Comparison of ENCODE assay signal across 17 cellular contexts in the genomic region with DNA sequence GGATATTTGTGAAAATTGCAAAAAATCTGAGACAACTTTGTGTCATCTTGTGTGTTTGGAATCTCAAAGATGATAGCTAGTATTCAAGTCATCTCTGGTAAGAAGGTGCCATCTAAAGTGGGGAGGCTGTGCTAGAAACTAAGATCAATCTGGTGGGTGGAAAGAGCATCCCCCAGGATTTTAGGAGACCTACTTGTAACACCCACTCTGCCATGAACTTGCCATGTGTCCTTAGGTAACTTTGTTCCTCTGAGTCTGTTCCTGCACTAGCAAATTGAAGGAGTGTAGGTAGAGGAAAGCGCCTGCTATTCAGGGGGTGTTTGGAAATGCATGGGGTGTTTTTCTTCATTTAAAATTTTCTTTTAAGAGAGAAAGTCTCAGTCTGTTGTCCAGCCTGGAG. TPM values are rescaled to one million over a fixed set of nuclear protein-coding genes. Genes with fewer than 3 reads are reported as not detected.
A peak's percentile ranks its signal among the peaks of the same experiment; 100 is the strongest.
DNase-seq lines count a peak whose midpoint lies in the region; TF ChIP-seq lines count a peak whose summit lies in the region.
"Had no signal": no experiment of that assay in that cellular context is flagged by ENCODE, and none has a peak within 500 bp of the region (broad histone marks: within the 10 kb centered on the region; RNA-seq: fewer than 3 reads in every experiment).

No MANE protein-coding gene starts in this region.

- H3K36me3 Mint-ChIP-seq in osteocyte (ENCODE audit: unreplicated experiment): no peaks in the 10 kb centered on the region
- H3K36me3 Mint-ChIP-seq: CD4-positive, alpha-beta memory T cell had no signal

- H3K27me3 ChIP-seq in ascending aorta: no peaks in the 10 kb centered on the region
- H3K27me3 ChIP-seq in tibial artery: no peaks in the 10 kb centered on the region
- H3K27me3 ChIP-seq in PC-9 (ENCODE audit: insufficient read depth, low read depth): peaks cover 41% of the 10 kb centered on the region; the same call in 1 of the 2 replicates

- POLR2A ChIA-PET in PC-9 (lab: Charles Lee; ENCODE audit: unreplicated experiment): no interaction called here

- CTCF ChIA-PET in PC-9 (lab: Charles Lee): no interaction called here

- no peaks in the 10 kb centered on the region for H3K36me3 ChIP-seq in ascending aorta
- H3K36me3 ChIP-seq in tibial artery: no peaks in the 10 kb centered on the region
- H3K36me3 ChIP-seq in PC-9 (ENCODE audit: low read depth): no peaks in the 10 kb centered on the region
- H3K36me3 ChIP-seq: BLaER1 had no signal

- BruUV-seq in PC-9 (replicated peaks; lab: Mats Ljungman, UMichigan): no TSS peak

- no peaks in the 10 kb centered on the region for H3K9me2 ChIP-seq in PC-9 (ENCODE audit: insufficient read depth)

- H3K27ac ChIP-seq in ascending aorta: peak overlapping the region; percentile 66 to 74
- H3K27ac ChIP-seq in tibial artery: peak overlapping the region; percentile 20 to 63
- H3K27ac ChIP-seq in PC-9: no peak overlapping the region
- H3K27ac ChIP-seq: BLaER1, GM23248 had no signal

- peaks cover 17% of the 10 kb centered on the region for H3F3A ChIP-seq in PC-9 (ENCODE audit: insufficient read depth, low read depth)

- peaks cover 56% of the 10 kb centered on the region for H3K4me1 Mint-ChIP-seq in osteocyte (ENCODE audit: unreplicated experiment)

- DNase-seq in ascending aorta (ENCODE audit: low spot score in 2 of 2) (no peak), osteocyte (ENCODE audit: extremely low spot score, unreplicated experiment) (no peak), tibial artery (no peak), NCI-H446 (lab: John Stamatoyannopoulos, UW) (no peak), NCI-H1092 (lab: John Stamatoyannopoulos, UW) (no peak), PC-9 (no peak)
- DNase-seq: Calu3; CD4-positive, alpha-beta memory T cell; DMS79 treated with DMSO at 0.1 percent for 48 hours; GM23248; HCEC 1CT; HFFc6; IMR-90 had no signal

- peak overlapping the region; percentile 77 for H3K27ac Mint-ChIP-seq in osteocyte (ENCODE audit: unreplicated experiment)
- H3K27ac Mint-ChIP-seq: CD14-positive monocyte; CD4-positive, alpha-beta memory T cell; HFFc6 had no signal

- H3K4me3 Mint-ChIP-seq in osteocyte (ENCODE audit: unreplicated experiment): no peak overlapping the region
- H3K4me3 Mint-ChIP-seq: CD14-positive monocyte; CD4-positive, alpha-beta memory T cell; HFFc6 had no signal

- peaks cover 17% of the 10 kb centered on the region for H3K27me3 Mint-ChIP-seq in osteocyte (ENCODE audit: unreplicated experiment)

- no peak overlapping the region for H2AFZ ChIP-seq in PC-9
- H2AFZ ChIP-seq: GM23248 had no signal

- H3K9me3 Mint-ChIP-seq in osteocyte (ENCODE audit: unreplicated experiment): no peaks in the 10 kb centered on the region
- H3K9me3 Mint-ChIP-seq: CD4-positive, alpha-beta memory T cell; HFFc6 had no signal

- intact Hi-C loops in ascending aorta (cut with DNase I): no loop called here
- intact Hi-C loops in tibial artery (cut with DNase I; ENCODE audit: low total_unique reads): no loop called here
- intact Hi-C loops in PC-9 (cut with micrococcal nuclease; ENCODE audit: unreplicated experiment): no loop called here

- TF ChIP-seq CTCF in ascending aorta (IDR thresholded peaks at IDR 0.05) (no peak), osteocyte (IDR thresholded peaks at IDR 0.05) (no peak), tibial artery (IDR thresholded peaks at IDR 0.05) (no peak), PC-9 (conservative IDR thresholded peaks at IDR 0.05) (no peak)

- no peak overlapping the region for H3K4me2 ChIP-seq in PC-9

- H3K9me3 ChIP-seq in ascending aorta (no peaks in the 10 kb centered on the region), tibial artery (no peaks in the 10 kb centered on the region), PC-9 (ENCODE audit: insufficient read depth, low read depth) (no peaks in the 10 kb centered on the region)
- H3K9me3 ChIP-seq: BLaER1 had no signal

- H3K4me3 ChIP-seq in ascending aorta (peak overlapping the region in 1 of 2 donors; percentile 43), tibial artery (no peak overlapping the region), PC-9 (no peak overlapping the region)
- H3K4me3 ChIP-seq: BLaER1, GM12878, GM23248, K562 had no signal

- H3K79me2 ChIP-seq in PC-9 (ENCODE audit: low read depth): no peaks in the 10 kb centered on the region

- H3K4me1 ChIP-seq in ascending aorta (peaks cover 24 to 65% of the 10 kb centered on the region in 2 donors), tibial artery (peaks cover 0 to 87% (median 41%) of the 10 kb centered on the region in 4 donors), PC-9 (replicated peaks; ENCODE audit: insufficient read depth) (peaks cover 22% of the 10 kb centered on the region)

- H4K20me1 ChIP-seq in PC-9 (ENCODE audit: insufficient read depth): no peaks in the 10 kb centered on the region

RNA-seq across cellular contexts. Expression of gene LGR6, which starts 24.4 kb away (rescaled TPM):
- 26.0 TPM for total RNA-seq in ascending aorta
- 9.4 and 9.9 TPM in 2 replicates for total RNA-seq in osteocyte
- total RNA-seq in PC-9 (2021): 5.6 and 7.9 TPM in 2 replicates
- total RNA-seq: Calu3, GM12878, GM23248, HFFc6, IMR-90 had no signal

RNA-seq across cellular contexts. Expression of gene PTPN7, which starts 57.5 kb away (rescaled TPM):
- not detected for total RNA-seq in ascending aorta
- total RNA-seq in osteocyte: not detected in 2 replicates
- not detected in 2 replicates for total RNA-seq in PC-9 (2021)
- total RNA-seq: Calu3, GM23248, HFFc6, IMR-90 had no signal
